Comparison of ENCODE assay signal across 9 cellular contexts in genomic region chr6:158781692-158782373, GRCh38. TPM values are rescaled to one million over a fixed set of nuclear protein-coding genes. Genes with fewer than 3 reads are reported as not detected.
A peak's percentile ranks its signal among the peaks of the same experiment; 100 is the strongest.
DNase-seq lines count a peak whose midpoint lies in the region; TF ChIP-seq lines count a peak whose summit lies in the region.
"Had no signal": no experiment of that assay in that cellular context is flagged by ENCODE, and none has a peak within 500 bp of the region (broad histone marks: within the 10 kb centered on the region; RNA-seq: fewer than 3 reads in every experiment).

No MANE protein-coding gene starts in this region.

- TF ChIP-seq CTCF in HFFc6 (IDR thresholded peaks at IDR 0.05) (no peak), epithelial cell of esophagus (IDR thresholded peaks at IDR 0.05; ENCODE audit: insufficient read depth, low read depth, low read length, missing control alignments) (no peak), parathyroid adenoma (IDR thresholded peaks at IDR 0.05) (no peak), OCI-LY7 (conservative IDR thresholded peaks at IDR 0.05; ENCODE audit: low read length) (no peak)

- no peaks in the 10 kb centered on the region for H3K27me3 ChIP-seq in CD4-positive, alpha-beta memory T cell (ENCODE audit: insufficient read depth, low read length)
- no peaks in the 10 kb centered on the region for H3K27me3 ChIP-seq in parathyroid adenoma (ENCODE audit: control insufficient read depth, insufficient read depth, low read length)

- DNase-seq in CD4-positive, alpha-beta memory T cell, result no peak
- DNase-seq in HFFc6 (no peak), epithelial cell of esophagus (ENCODE audit: low read depth) (peak; percentile 39), OCI-LY7 (ENCODE audit: low spot score) (no peak), Ammon's horn (ENCODE audit: low spot score) (no peak), mesenteric fat pad (ENCODE audit: low spot score) (no peak)
- DNase-seq: activated CD4-positive, alpha-beta T cell treated with anti-CD3 and anti-CD28 coated beads, Interleukin-2, amount 10 ng/mL, durations not matched to agents 7 days and 5 days; activated naive CD8-positive, alpha-beta T cell treated with anti-CD3 and anti-CD28 coated beads, Interleukin-2, amount 10 ng/mL, durations not matched to agents 7 days and 5 days had no signal

- peak overlapping the region; percentile 47 for H3K9ac ChIP-seq in parathyroid adenoma

- POLR2A ChIA-PET in CD4-positive, alpha-beta memory T cell (lab: Charles Lee; ENCODE audit: partially characterized antibody), result interaction anchor here (1.2 to 2.3 kb wide), 4 partner anchors 9 to 32 kb away, joined by 3 to 10 read pairs (median 4); no protein-coding TSS in a partner anchor
- POLR2A ChIA-PET in OCI-LY7 (lab: Charles Lee), result interaction anchor here (1.4 to 1.7 kb wide), 3 partner anchors 10 to 27 kb away, joined by 3 to 4 read pairs (median 3); no protein-coding TSS in a partner anchor

- H3K4me1 ChIP-seq in CD4-positive, alpha-beta memory T cell (ENCODE audit: insufficient read depth, low read length), result peaks cover 18% of the 10 kb centered on the region
- peaks cover 67% of the 10 kb centered on the region for H3K4me1 ChIP-seq in parathyroid adenoma
- no peaks in the 10 kb centered on the region for H3K4me1 ChIP-seq in OCI-LY7 (ENCODE audit: insufficient read depth, low read length, poor library complexity, severe bottlenecking)

- no peaks in the 10 kb centered on the region for H3K9me3 ChIP-seq in CD4-positive, alpha-beta memory T cell (ENCODE audit: control insufficient read depth in 1 of 2, low read length in 2 of 2)
- no peaks in the 10 kb centered on the region for H3K9me3 ChIP-seq in parathyroid adenoma (ENCODE audit: control insufficient read depth, low read length)
- H3K9me3 ChIP-seq in OCI-LY7 (ENCODE audit: low read length), result no peaks in the 10 kb centered on the region

- H2AFZ ChIP-seq in parathyroid adenoma (no peak overlapping the region), OCI-LY7 (ENCODE audit: low read length) (no peak overlapping the region)

- CTCF ChIA-PET in CD4-positive, alpha-beta memory T cell (lab: Charles Lee; ENCODE audit: partially characterized antibody), result no interaction called here
- CTCF ChIA-PET in OCI-LY7 (lab: Charles Lee; ENCODE audit: unreplicated experiment), result no interaction called here

- H3K36me3 Mint-ChIP-seq in CD4-positive, alpha-beta memory T cell, result peaks cover 77 to 92% of the 10 kb centered on the region in 2 donors
- peaks cover 52% of the 10 kb centered on the region for H3K36me3 Mint-ChIP-seq in HFFc6 (ENCODE audit: low read depth)

- no peaks in the 10 kb centered on the region for H3K9me3 Mint-ChIP-seq in CD4-positive, alpha-beta memory T cell
- H3K9me3 Mint-ChIP-seq in HFFc6, result no peaks in the 10 kb centered on the region
- H3K9me3 Mint-ChIP-seq: activated CD4-positive, alpha-beta T cell treated with anti-CD3 and anti-CD28 coated beads, Interleukin-2, amount 10 ng/mL, durations not matched to agents 7 days and 5 days; activated naive CD8-positive, alpha-beta T cell treated with anti-CD3 and anti-CD28 coated beads, Interleukin-2, amount 10 ng/mL, durations not matched to agents 7 days and 5 days had no signal

- peak overlapping the region in 6 of 7 donors; percentile 11 to 86 (median 74) for H3K27ac Mint-ChIP-seq in CD4-positive, alpha-beta memory T cell
- peak overlapping the region; percentile 38; the same call in 1 of the 2 replicates for H3K27ac Mint-ChIP-seq in HFFc6
- H3K27ac Mint-ChIP-seq: activated naive CD8-positive, alpha-beta T cell treated with anti-CD3 and anti-CD28 coated beads, Interleukin-2, amount 10 ng/mL, durations not matched to agents 7 days and 5 days had no signal

- H3K27ac ChIP-seq in CD4-positive, alpha-beta memory T cell (ENCODE audit: low read depth, low read length), result no peak overlapping the region
- H3K27ac ChIP-seq in parathyroid adenoma (peak overlapping the region; percentile 85), OCI-LY7 (ENCODE audit: low read depth, low read length, poor library complexity, severe bottlenecking) (no peak overlapping the region)

- BruUV-seq in OCI-LY7 (replicated peaks; lab: Mats Ljungman, UMichigan), result no TSS peak

- intact Hi-C loops in CD4-positive, alpha-beta memory T cell (cut with micrococcal nuclease), result no loop called here
- intact Hi-C loops in OCI-LY7 (cut with micrococcal nuclease; ENCODE audit: unreplicated experiment), result no loop called here

- peaks cover 15% of the 10 kb centered on the region for H4K20me1 ChIP-seq in OCI-LY7 (ENCODE audit: insufficient read depth, low read length)

- H3K36me3 ChIP-seq in CD4-positive, alpha-beta memory T cell (ENCODE audit: insufficient read depth, low read length), result peaks cover 83% of the 10 kb centered on the region
- H3K36me3 ChIP-seq in parathyroid adenoma (ENCODE audit: control insufficient read depth, insufficient read depth, low read length) (peaks cover 4% of the 10 kb centered on the region), OCI-LY7 (ENCODE audit: insufficient read depth, low read length) (peaks cover 100% of the 10 kb centered on the region)

- H3K4me2 ChIP-seq in parathyroid adenoma (ENCODE audit: low read length), result peak overlapping the region; percentile 44
- H3K4me2 ChIP-seq in OCI-LY7 (ENCODE audit: low read length), result no peak overlapping the region

- H3K79me2 ChIP-seq in parathyroid adenoma (peaks cover 27% of the 10 kb centered on the region), OCI-LY7 (ENCODE audit: insufficient read depth, low read depth, low read length) (peaks cover 46% of the 10 kb centered on the region; the same call in 1 of the 2 replicates)

- no peaks in the 10 kb centered on the region for H3K9me2 ChIP-seq in OCI-LY7 (ENCODE audit: insufficient read depth, low read length)

- peaks cover 15 to 61% (median 30%) of the 10 kb centered on the region in 4 donors for H3K4me1 Mint-ChIP-seq in CD4-positive, alpha-beta memory T cell
- H3K4me1 Mint-ChIP-seq in HFFc6 (ENCODE audit: low read depth), result peaks cover 21% of the 10 kb centered on the region

- no peaks in the 10 kb centered on the region for H3K27me3 Mint-ChIP-seq in CD4-positive, alpha-beta memory T cell
- no peaks in the 10 kb centered on the region for H3K27me3 Mint-ChIP-seq in HFFc6 (ENCODE audit: insufficient read depth)
- H3K27me3 Mint-ChIP-seq: activated CD4-positive, alpha-beta T cell treated with anti-CD3 and anti-CD28 coated beads, Interleukin-2, amount 10 ng/mL, durations not matched to agents 7 days and 5 days; activated naive CD8-positive, alpha-beta T cell treated with anti-CD3 and anti-CD28 coated beads, Interleukin-2, amount 10 ng/mL, durations not matched to agents 7 days and 5 days had no signal

- H3K4me3 Mint-ChIP-seq in CD4-positive, alpha-beta memory T cell, result peak overlapping the region in 2 of 8 donors; percentile 21 to 23
- no peak overlapping the region for H3K4me3 Mint-ChIP-seq in HFFc6
- H3K4me3 Mint-ChIP-seq: activated CD4-positive, alpha-beta T cell treated with anti-CD3 and anti-CD28 coated beads, Interleukin-2, amount 10 ng/mL, durations not matched to agents 7 days and 5 days; activated naive CD8-positive, alpha-beta T cell treated with anti-CD3 and anti-CD28 coated beads, Interleukin-2, amount 10 ng/mL, durations not matched to agents 7 days and 5 days had no signal

- no peak overlapping the region for H3K4me3 ChIP-seq in CD4-positive, alpha-beta memory T cell (ENCODE audit: low read length in 2 of 2)
- H3K4me3 ChIP-seq in epithelial cell of esophagus (ENCODE audit: low read length) (no peak overlapping the region), parathyroid adenoma (ENCODE audit: low read depth, low read length) (peak overlapping the region; percentile 2), OCI-LY7 (ENCODE audit: low read depth, low read length, poor library complexity, severe bottlenecking) (no peak overlapping the region)

RNA-seq across cellular contexts. Expression of gene EZR, which starts 37.3 kb away (rescaled TPM):
- total RNA-seq in CD4-positive, alpha-beta memory T cell, result 100 to 1,000 TPM; 264 to 277 TPM
- polyA plus RNA-seq in CD4-positive, alpha-beta memory T cell, result 100 to 1,000 TPM; 260 to 268 TPM
- 100 to 1,000 TPM; 118 to 183 (median 178) TPM for total RNA-seq in HFFc6 (2021; fragmentation: NEBNext Ultra II Directional; extraction: Animal tissue kit (Norgen Biotek cat#: 25700))
- total RNA-seq in OCI-LY7 (2014; rRNA removed; shearing (Covaris generic)), result 268 and 360 TPM in 2 replicates
- total RNA-seq in OCI-LY7 (2022) (415 and 440 TPM in 2 replicates), mesenteric fat pad (43.1 TPM)
